ENCODE assay signal across 22 cellular contexts in the genomic region with DNA sequence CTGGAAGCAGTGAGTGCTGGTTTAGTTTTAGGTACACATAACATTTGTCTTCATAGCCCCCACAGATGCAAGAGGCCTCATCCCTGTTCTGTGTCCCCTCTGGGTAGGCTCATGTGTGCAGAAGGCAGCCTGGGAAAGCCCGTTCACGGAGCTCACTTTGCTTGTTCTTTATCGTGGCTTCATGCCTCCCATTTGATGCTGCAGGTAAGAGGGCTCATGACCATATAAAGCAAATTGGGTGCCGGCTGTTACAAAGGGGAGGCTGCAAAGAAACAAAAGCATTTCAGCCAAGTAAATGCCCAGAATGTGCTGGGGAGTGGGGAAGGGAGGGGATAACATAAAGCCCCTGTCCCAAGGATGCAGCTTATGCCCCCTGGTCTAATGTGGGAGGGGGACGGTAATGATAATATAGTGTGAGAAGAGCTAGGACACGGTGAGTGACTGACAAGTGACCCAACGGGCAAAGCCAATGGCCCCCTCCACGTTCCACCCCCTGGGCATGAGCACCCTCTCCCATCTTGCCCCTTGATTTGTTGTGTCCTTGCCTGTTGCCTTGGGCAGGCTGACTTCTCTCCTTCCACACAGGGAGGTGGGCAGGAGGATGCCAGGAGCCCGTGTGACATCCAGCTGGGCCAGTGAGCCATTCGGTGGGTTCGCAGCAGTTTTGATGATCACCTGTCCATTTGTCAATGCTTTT.
"Had no signal": no experiment of that assay in that cellular context is flagged by ENCODE, and none has a peak within 500 bp of the region (broad histone marks: within the 10 kb centered on the region; RNA-seq: fewer than 3 reads in every experiment).

No MANE protein-coding gene starts in this region.

- H3K36me3 ChIP-seq: colonic mucosa had no signal

- H3K4me1 ChIP-seq: body of pancreas, colonic mucosa, esophagus squamous epithelium had no signal

- H3K27me3 Mint-ChIP-seq: activated B cell treated with CpG ODN at 0.5 μM for 24 hours, naive B cell had no signal

- H3K27ac Mint-ChIP-seq: activated B cell treated with CpG ODN at 0.5 μM for 24 hours; activated CD8-positive, alpha-beta T cell treated with anti-CD3 and anti-CD28 coated beads, Interleukin-2, amount 10 ng/mL, durations not matched to agents 7 days and 5 days; activated naive CD4-positive, alpha-beta T cell treated with anti-CD3 and anti-CD28 coated beads, Interleukin-2, amount 50 U/mL, for 72 hours had no signal

- ATAC-seq: activated CD8-positive, alpha-beta T cell treated with anti-CD3 and anti-CD28 coated beads, Interleukin-2, amount 10 ng/mL, durations not matched to agents 7 days and 5 days; activated naive CD4-positive, alpha-beta T cell treated with anti-CD3 and anti-CD28 coated beads, Interleukin-2, amount 50 U/mL, for 72 hours; body of pancreas had no signal

- H3K4me3 Mint-ChIP-seq: activated B cell treated with CpG ODN at 0.5 μM for 24 hours; activated CD8-positive, alpha-beta T cell treated with anti-CD3 and anti-CD28 coated beads, Interleukin-2, amount 10 ng/mL, durations not matched to agents 7 days and 5 days; immature natural killer cell had no signal

- H3K9me3 ChIP-seq: body of pancreas, colonic mucosa had no signal

- H3K27me3 ChIP-seq: body of pancreas, colonic mucosa, esophagus squamous epithelium had no signal

- H3K4me3 ChIP-seq: body of pancreas, colonic mucosa, esophagus squamous epithelium, lung had no signal

- DNase-seq: activated B cell treated with CpG ODN at 0.5 μM for 24 hours; activated CD4-positive, alpha-beta T cell treated with anti-CD3 and anti-CD28 coated beads for 48 hours; activated CD8-positive, alpha-beta memory T cell treated with anti-CD3 and anti-CD28 coated beads, Interleukin-2, amount 50 U/mL, for 4 hours; activated CD8-positive, alpha-beta T cell treated with anti-CD3 and anti-CD28 coated beads, Interleukin-2, amount 10 ng/mL, durations not matched to agents 7 days and 5 days; activated gamma-delta T cell; activated T-cell treated with anti-CD3 and anti-CD28 coated beads, Interleukin-2, amount 50 U/mL, for 48 hours; body of pancreas; central memory CD4-positive, alpha-beta T cell; colonic mucosa; effector CD4-positive, alpha-beta T cell; esophagus squamous epithelium; glutamatergic neuron; immature natural killer cell; naive B cell; posterior cingulate gyrus; small intestine; stimulated activated CD4-positive, alpha-beta T cell treated with anti-CD3 and anti-CD28 coated beads, Interleukin-4, amount 100 ng/mL, for 4 hours; stimulated activated CD8-positive, alpha-beta memory T cell treated with anti-CD3 and anti-CD28 coated beads, Interleukin-4, amount 100 ng/mL, for 48 hours; stimulated activated naive CD8-positive, alpha-beta T cell treated with anti-CD3 and anti-CD28 coated beads, Interleukin-15, Interleukin-2, amounts not matched to agents 100 U/mL and 50 U/mL, for 24 hours; T-helper 2 cell had no signal

- H3K27ac ChIP-seq: body of pancreas, colonic mucosa, esophagus squamous epithelium had no signal

- H3K4me1 Mint-ChIP-seq: activated B cell treated with CpG ODN at 0.5 μM for 24 hours, naive B cell had no signal
